7 cellular contexts compared by ENCODE assay signal in the genomic region with DNA sequence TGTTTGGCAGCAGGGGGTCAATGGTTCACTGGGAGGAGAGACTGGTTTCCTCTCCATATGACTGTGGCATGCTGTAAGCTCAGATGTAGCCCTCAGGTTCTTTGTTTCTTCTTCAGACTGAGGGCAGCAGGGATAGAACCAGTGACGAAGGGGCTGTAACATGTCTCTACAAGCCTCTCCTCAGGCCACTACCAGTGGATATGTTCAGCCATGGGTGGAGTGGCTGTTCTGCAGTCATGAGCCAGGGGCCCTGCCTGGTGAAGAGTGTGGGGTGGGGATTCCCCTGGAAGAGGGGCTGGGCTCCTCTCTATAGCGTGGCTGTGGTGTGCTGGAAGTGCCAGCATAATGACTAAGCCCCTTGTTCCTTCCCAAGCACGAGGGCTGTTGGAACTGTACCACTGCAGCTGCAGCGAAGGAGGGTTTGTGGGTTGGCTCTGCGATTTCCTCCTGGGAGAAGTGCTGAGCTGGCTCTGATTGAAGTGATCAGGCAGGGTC. TPM values are rescaled to one million over a fixed set of nuclear protein-coding genes. Genes with fewer than 3 reads are reported as not detected.
DNase-seq lines count a peak whose midpoint lies in the region; ATAC-seq and TF ChIP-seq lines count a peak whose summit lies in the region.

No MANE protein-coding gene starts in this region.

- H3K9ac ChIP-seq in mesenchymal stem cell (ENCODE audit: low read length) = peak overlapping the region; percentile 67

- H3K27ac ChIP-seq in mesenchymal stem cell (ENCODE audit: low read length, poor library complexity, severe bottlenecking) (peak overlapping the region; percentile 54), ovary (no peak overlapping the region)

- H3K14ac ChIP-seq in mesenchymal stem cell (ENCODE audit: low read length in 2 of 2) = peak overlapping the region in 1 of 2 experiments; percentile 18

- H3K27me3 ChIP-seq in mesenchymal stem cell (ENCODE audit: control insufficient read depth in 1 of 2, insufficient read depth in 1 of 2, low read length in 2 of 2) (no peaks in the 10 kb centered on the region), ovary (no peaks in the 10 kb centered on the region)

- H3K4ac ChIP-seq in mesenchymal stem cell (ENCODE audit: low read depth in 1 of 2, low read length in 2 of 2) = peak overlapping the region in 1 of 2 experiments; percentile 71

- no peak overlapping the region for H3K4me3 ChIP-seq in astrocyte of the cerebellum (ENCODE audit: low read depth, low read length)
- H3K4me3 ChIP-seq in mesenchymal stem cell (ENCODE audit: insufficient read depth in 1 of 2, low read depth in 1 of 2, low read length in 2 of 2) = no peak overlapping the region
- no peak overlapping the region for H3K4me3 ChIP-seq in ovary

- peak overlapping the region; percentile 20 for H2BK5ac ChIP-seq in mesenchymal stem cell (ENCODE audit: low read depth, low read length, poor library complexity, severe bottlenecking)

- peak overlapping the region; percentile 67 for H2AK5ac ChIP-seq in mesenchymal stem cell (ENCODE audit: low read length, severe bottlenecking)

- no peak overlapping the region for H2BK120ac ChIP-seq in mesenchymal stem cell (ENCODE audit: low read depth, low read length)

- peak; percentile 95 for DNase-seq in astrocyte of the cerebellum (ENCODE audit: low read depth)
- DNase-seq in mesenchymal stem cell = peak; percentile 83
- no peak for DNase-seq in NCI-H1694 (lab: John Stamatoyannopoulos, UW)
- DNase-seq in DMS79 (lab: John Stamatoyannopoulos, UW) = no peak
- DNase-seq in ovary = no peak

- TF ChIP-seq EP300 in ovary (IDR thresholded peaks at IDR 0.05) = no peak

- no peak for TF ChIP-seq POLR2A in ovary (IDR thresholded peaks at IDR 0.05)

- H3K4me2 ChIP-seq in mesenchymal stem cell (ENCODE audit: low read length, poor library complexity, severe bottlenecking) = no peak overlapping the region

- TF ChIP-seq CTCF in astrocyte of the cerebellum (IDR thresholded peaks at IDR 0.05; ENCODE audit: low read depth, low read length, missing control alignments) (no peak), ovary (IDR thresholded peaks at IDR 0.05) (no peak)

- peaks cover 13% of the 10 kb centered on the region for H3K4me1 ChIP-seq in mesenchymal stem cell (ENCODE audit: control insufficient read depth, insufficient read depth, low read depth, low read length)
- no peaks in the 10 kb centered on the region for H3K4me1 ChIP-seq in ovary (ENCODE audit: insufficient read depth)

- in situ Hi-C loops in astrocyte of the cerebellum (cut with HindIII; ENCODE audit: low sequenced_read_pairs) = no loop called here

- peak; percentile 40 for ATAC-seq in GM18867 (IDR thresholded peaks at IDR 0.05; ENCODE audit: unreplicated experiment)
- peak; percentile 49 for ATAC-seq in HG02943 (IDR thresholded peaks at IDR 0.05; ENCODE audit: low read depth, unreplicated experiment)

- H3K9me3 ChIP-seq in mesenchymal stem cell (ENCODE audit: control insufficient read depth, low read length) (peaks cover 5% of the 10 kb centered on the region), ovary (no peaks in the 10 kb centered on the region)

- peak overlapping the region; percentile 47 for H4K91ac ChIP-seq in mesenchymal stem cell (ENCODE audit: low read length)

- H4K8ac ChIP-seq in mesenchymal stem cell (ENCODE audit: low read length) = peak overlapping the region; percentile 27

- intact Hi-C loops in ovary (cut with DNase I) = loop anchor here in 1 of 4 donors (10.0 kb wide), 1 partner anchor 233 kb away; the partner anchor contains the start of gene ST8SIA1

- peak overlapping the region in 1 of 2 experiments; percentile 51 for H2BK12ac ChIP-seq in mesenchymal stem cell (ENCODE audit: low read length in 2 of 2)

- no peak overlapping the region for H2BK15ac ChIP-seq in mesenchymal stem cell (ENCODE audit: low read depth, poor library complexity, severe bottlenecking)

- peak overlapping the region in 1 of 2 experiments; percentile 90 for H3K18ac ChIP-seq in mesenchymal stem cell (ENCODE audit: low read depth in 1 of 2, low read length in 2 of 2)

- no peaks in the 10 kb centered on the region for H3K79me1 ChIP-seq in mesenchymal stem cell (replicated peaks; ENCODE audit: low read length, poor library complexity, severe bottlenecking)

- WGBS in mesenchymal stem cell = 39% methylated on average over 5 of the region's 5 CpGs
- WGBS in ovary, 3 donors = 52 to 66% (median 54%) methylated on average over 5 of the region's 5 CpGs

- no peak overlapping the region for H3K23ac ChIP-seq in mesenchymal stem cell (ENCODE audit: low read length in 2 of 2)

- peak overlapping the region; percentile 74 for H2AFZ ChIP-seq in mesenchymal stem cell (ENCODE audit: low read depth, low read length)

- H3K36me3 ChIP-seq in mesenchymal stem cell (ENCODE audit: control insufficient read depth in 1 of 2, insufficient read depth in 2 of 2, low read depth in 1 of 2, low read length in 2 of 2) (no peaks in the 10 kb centered on the region), ovary (no peaks in the 10 kb centered on the region)

RNA-seq across cellular contexts. Expression of gene CMAS, which starts 55.8 kb away (rescaled TPM):
- polyA plus RNA-seq in mesenchymal stem cell (2013, experiment 1 of 2) = 24.0 TPM
- 25.4 TPM for polyA plus RNA-seq in mesenchymal stem cell (2013, experiment 2 of 2)
- total RNA-seq in ovary = 10 to 100 TPM; 19.3 to 34.4 (median 30.5) TPM
- 10 to 100 TPM; 30.3 to 99.2 TPM for polyA plus RNA-seq in ovary

Comparison
In these comparisons a context has a peak if more than half of its experiments do, and no peak if none do; other contexts are left out.
1. DNase-seq: peak in astrocyte of the cerebellum (single experiment) and mesenchymal stem cell (single experiment); none in NCI-H1694 (single experiment), DMS79 (single experiment) and ovary (0 of 5).